Comparison of ENCODE assay signal across 1 cellular context in genomic region chr2:206984206-206984605, GRCh38.
TF ChIP-seq lines count a peak whose summit lies in the region.

No MANE protein-coding gene starts in this region.

TF ChIP-seq in neural cell, 6 proteins besides CTCF, POLR2A, EP300 and RAD21:
- TF ChIP-seq REST (IDR thresholded peaks at IDR 0.05; ENCODE audit: borderline replicate concordance) (no peak), EZH2 (IDR thresholded peaks at IDR 0.05; ENCODE audit: borderline replicate concordance, insufficient read depth, low read length, poor library complexity, severe bottlenecking) (no peak)
TF ChIP-seq in neural cell: peak in this region for 0.
